ENCODE assay signal across 9 cellular contexts in the genomic region with DNA sequence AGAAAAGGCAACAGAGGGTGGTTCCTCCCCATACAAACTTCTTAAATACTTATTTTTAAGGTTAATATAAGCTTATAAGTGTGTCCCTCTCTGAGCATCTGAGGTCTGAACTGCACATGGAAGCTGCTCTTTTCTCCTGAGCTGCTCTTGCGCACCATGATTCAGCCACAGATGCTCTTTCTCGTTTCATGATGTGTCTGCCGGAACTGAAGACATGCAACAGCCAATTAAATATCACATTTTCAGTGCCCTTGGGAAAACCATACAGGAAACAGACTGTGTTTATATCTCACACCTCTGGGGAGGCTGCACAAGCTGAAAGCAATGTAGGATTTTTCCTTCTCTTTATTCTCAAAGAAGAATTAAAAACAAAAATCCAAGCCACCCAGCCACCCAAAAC.
DNase-seq lines count a peak whose midpoint lies in the region; ATAC-seq, FAIRE-seq and TF ChIP-seq lines count a peak whose summit lies in the region.
"Had no signal": no experiment of that assay in that cellular context is flagged by ENCODE, and none has a peak within 500 bp of the region (broad histone marks: within the 10 kb centered on the region; RNA-seq: fewer than 3 reads in every experiment).

No MANE protein-coding gene starts in this region.

- no peaks in the 10 kb centered on the region for H3K9me3 ChIP-seq in kidney (ENCODE audit: control insufficient read depth in 1 of 2, low read length in 2 of 2)

- no peaks in the 10 kb centered on the region for H3K4me1 ChIP-seq in kidney (ENCODE audit: control insufficient read depth in 1 of 2, insufficient read depth in 1 of 2, low read depth in 1 of 2, low read length in 2 of 2)

- no peaks in the 10 kb centered on the region for H3K36me3 ChIP-seq in kidney (ENCODE audit: control insufficient read depth in 1 of 2, insufficient read depth in 2 of 2, low read length in 2 of 2)

- intact Hi-C loops in kidney (cut with DNase I), result no loop called here

- TF ChIP-seq CTCF in fibroblast of villous mesenchyme (IDR thresholded peaks at IDR 0.05; ENCODE audit: insufficient read depth, low read depth, low read length), result no peak
- no peak for TF ChIP-seq CTCF in kidney (IDR thresholded peaks at IDR 0.05; ENCODE audit: borderline replicate concordance, extremely low read depth, insufficient read depth)

- ATAC-seq in GM18502 (IDR thresholded peaks at IDR 0.05; ENCODE audit: poor library complexity, unreplicated experiment) (peak; percentile 75), GM21423 (IDR thresholded peaks at IDR 0.05; ENCODE audit: unreplicated experiment) (peak; percentile 88), HG03432 (IDR thresholded peaks at IDR 0.05; ENCODE audit: unreplicated experiment) (peak; percentile 81), GM19023 (IDR thresholded peaks at IDR 0.05; ENCODE audit: unreplicated experiment) (no peak)

- no peak overlapping the region for H3K27ac ChIP-seq in kidney (ENCODE audit: low read depth in 2 of 2, low read length in 2 of 2)

- DNase-seq in fibroblast of villous mesenchyme (ENCODE audit: low read depth) (peak; percentile 52), NCI-H2029 (lab: John Stamatoyannopoulos, UW) (no peak), kidney (no peak), cortex of kidney (lab: John Stamatoyannopoulos, UW) (no peak)

- H3K4me3 ChIP-seq in fibroblast of villous mesenchyme (ENCODE audit: low read depth, low read length) (no peak overlapping the region), kidney (ENCODE audit: low read length in 2 of 2) (no peak overlapping the region)

- H3K9ac ChIP-seq in kidney (ENCODE audit: low read length in 2 of 2), result no peak overlapping the region

- FAIRE-seq in kidney (lab: Jason Lieb, UNC), result no peak
- FAIRE-seq: colon had no signal
